In the genomic region with DNA sequence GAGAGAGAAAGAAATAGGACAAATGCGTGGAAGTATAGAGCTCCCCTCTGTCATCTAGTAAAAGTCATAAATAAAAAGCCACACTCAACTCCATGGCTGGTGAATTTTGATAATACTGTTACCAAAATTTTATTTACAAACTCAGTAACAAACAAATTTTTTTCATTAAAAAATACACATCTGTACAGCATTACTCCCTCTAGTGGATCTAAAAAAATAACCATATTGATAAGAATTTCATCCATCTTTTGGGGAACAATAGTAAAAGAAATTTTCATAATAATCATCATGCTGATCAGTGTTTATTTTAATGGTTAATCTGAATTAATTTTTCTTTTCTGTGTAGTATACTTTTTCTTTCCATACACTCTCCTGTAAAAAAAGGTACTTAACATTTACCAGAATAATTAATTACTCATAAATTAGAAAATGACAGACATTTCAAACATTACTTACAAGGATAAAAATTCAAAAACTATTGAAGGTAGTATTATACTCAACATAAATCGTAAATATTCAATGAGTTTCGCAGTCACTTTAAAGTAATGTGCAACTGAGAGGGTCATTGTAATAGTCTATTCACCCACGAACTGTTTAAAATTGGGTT, we compare ENCODE assay signal across 9 cellular contexts.
A peak's percentile ranks its signal among the peaks of the same experiment; 100 is the strongest.
DNase-seq lines count a peak whose midpoint lies in the region; ATAC-seq, FAIRE-seq and TF ChIP-seq lines count a peak whose summit lies in the region.
"Had no signal": no experiment of that assay in that cellular context is flagged by ENCODE, and none has a peak within 500 bp of the region (broad histone marks: within the 10 kb centered on the region; RNA-seq: fewer than 3 reads in every experiment).

No MANE protein-coding gene starts in this region.

- no peak overlapping the region for H3K27ac ChIP-seq in liver (ENCODE audit: low read depth in 1 of 2, low read length in 2 of 2)
- no peak overlapping the region for H3K27ac ChIP-seq in HepG2 (ENCODE audit: extremely low read length, insufficient read depth, low read length)
- H3K27ac ChIP-seq in SK-N-MC: no peak overlapping the region
- no peak overlapping the region for H3K27ac ChIP-seq in uterus

- no peaks in the 10 kb centered on the region for H3K36me3 ChIP-seq in liver (ENCODE audit: control insufficient read depth in 4 of 4, insufficient read depth in 3 of 4, low read depth in 1 of 4, low read length in 3 of 4)
- H3K36me3 ChIP-seq in HepG2 (replicated peaks in 1 of 2; ENCODE audit: control insufficient read depth in 1 of 2, insufficient read depth in 2 of 2, low read length in 2 of 2): no peaks in the 10 kb centered on the region
- H3K36me3 ChIP-seq in SK-N-MC (ENCODE audit: insufficient read depth, low read length): no peaks in the 10 kb centered on the region
- H3K36me3 ChIP-seq in uterus: no peaks in the 10 kb centered on the region

- H3K27me3 Mint-ChIP-seq in T-helper 17 cell: peaks cover 33% of the 10 kb centered on the region

- CTCF ChIA-PET in HepG2 (lab: Yijun Ruan, JAX; ENCODE audit: low intra/inter-chr PET ratio, low total read pairs): interaction anchor here (2.2 to 4.2 kb wide), 2 partner anchors 204 to 221 kb away, joined by 20 to 55 read pairs; partner anchors contain the start of gene KCTD15

- H2AFZ ChIP-seq in HepG2 (ENCODE audit: low read length): no peak overlapping the region

- H3K36me3 Mint-ChIP-seq in T-helper 17 cell (ENCODE audit: low read depth): peaks cover 4% of the 10 kb centered on the region

- H3K4me1 ChIP-seq in liver (ENCODE audit: control insufficient read depth in 4 of 4, insufficient read depth in 4 of 4, low read length in 3 of 4) (no peaks in the 10 kb centered on the region), HepG2 (ENCODE audit: insufficient read depth, low read length) (no peaks in the 10 kb centered on the region), uterus (no peaks in the 10 kb centered on the region)

- FAIRE-seq in HepG2 (lab: Jason Lieb, UNC) (no peak), GM12892 (lab: Jason Lieb, UNC) (no peak)

- H3K4me2 ChIP-seq in HepG2 (ENCODE audit: low read depth, low read length): no peak overlapping the region

- intact Hi-C loops in HepG2 (cut with micrococcal nuclease; ENCODE audit: unreplicated experiment): loop anchor here (1.0 to 10.0 kb wide), 3 partner anchors 54 to 221 kb away; no protein-coding TSS in a partner anchor
- intact Hi-C loops in uterus (cut with DNase I; ENCODE audit: low total_unique reads): no loop called here
- intact Hi-C loops in left colon (cut with DNase I, micrococcal nuclease): loop anchor here in 1 of 2 donors (10.0 kb wide), 1 partner anchor 214 kb away; no protein-coding TSS in a partner anchor

- H4K20me1 ChIP-seq in HepG2 (ENCODE audit: insufficient read depth, low read length): no peaks in the 10 kb centered on the region

- TF ChIP-seq RAD21 in liver (IDR thresholded peaks at IDR 0.05) (peak; percentile 67 to 69), HepG2 (CRISPR knock-in tag; IDR thresholded peaks at IDR 0.05) (no peak)

- 60% methylated on average over 4 of the region's 4 CpGs for WGBS in liver
- WGBS in HepG2 (ENCODE audit: low lambda C conversion rate): 4% methylated on average over 4 of the region's 4 CpGs

- no peak overlapping the region for H3K4me3 Mint-ChIP-seq in T-helper 17 cell

- TF ChIP-seq POLR2A in HepG2 (IDR thresholded peaks at IDR 0.05; ENCODE audit: insufficient read depth in 1 of 2, low read depth in 2 of 2, low read length in 2 of 2): no peak
- no peak for TF ChIP-seq POLR2A in uterus (IDR thresholded peaks at IDR 0.05)
- no peak for TF ChIP-seq POLR2A in GM12892 (IDR thresholded peaks at IDR 0.05; ENCODE audit: low read depth, low read length)

- no TSS peak for BruUV-seq in HepG2 (replicated peaks; lab: Mats Ljungman, UMichigan)

- ATAC-seq in HepG2 (no peak), left colon (no peak), T-helper 17 cell (no peak)

- no peaks in the 10 kb centered on the region for H3K4me1 Mint-ChIP-seq in T-helper 17 cell

- in situ Hi-C loops in HepG2 (cut with HindIII; ENCODE audit: extremely low pct_ligation_motif_present, low pct_unique_long_range_greater_than_20kb): loop anchor here (5.0 kb wide), 1 partner anchor 222 kb away; no protein-coding TSS in a partner anchor

- TF ChIP-seq CTCF in liver (IDR thresholded peaks at IDR 0.05; ENCODE audit: low read depth, low read length, missing input control): peak; percentile 35
- no peak for TF ChIP-seq CTCF in HepG2 (CRISPR knock-in tag; IDR thresholded peaks at IDR 0.05)
- TF ChIP-seq CTCF in foreskin fibroblast (IDR thresholded peaks at IDR 0.05; ENCODE audit: low read depth, low read length): peak; percentile 18
- peak; percentile 27 to 34 (median 32) for TF ChIP-seq CTCF in uterus (IDR thresholded peaks at IDR 0.05)

- TF ChIP-seq EP300 in HepG2 (IDR thresholded peaks at IDR 0.05; ENCODE audit: low read depth in 2 of 2, low read length in 2 of 2) (no peak), HepG2 (CRISPR knock-in tag; IDR thresholded peaks at IDR 0.05; ENCODE audit: borderline replicate concordance) (no peak)

- H3K9me3 ChIP-seq in liver (ENCODE audit: control insufficient read depth in 4 of 4, low read length in 3 of 4) (no peaks in the 10 kb centered on the region), HepG2 (ENCODE audit: low read length) (no peaks in the 10 kb centered on the region), SK-N-MC (ENCODE audit: low read depth, low read length) (no peaks in the 10 kb centered on the region), uterus (no peaks in the 10 kb centered on the region), T-helper 17 cell (ENCODE audit: control insufficient read depth, low read length, poor library complexity, severe bottlenecking) (no peaks in the 10 kb centered on the region)

- no peak overlapping the region for H3K27ac Mint-ChIP-seq in T-helper 17 cell

- POLR2A ChIA-PET in HepG2 (lab: Yijun Ruan, JAX): no interaction called here

- DNase-seq in HepG2 (ENCODE audit: low spot score) (no peak), SK-N-MC (ENCODE audit: low read depth, low spot score) (peak; percentile 8), foreskin fibroblast (peak in 1 of 2 donors; percentile 9), uterus (no peak), left colon (no peak), T-helper 17 cell (no peak), GM12892 (ENCODE audit: insufficient read length) (no peak)
- DNase-seq: stimulated activated CD4-positive, alpha-beta T cell treated with anti-CD3 and anti-CD28 coated beads, Interleukin-15, amount 100 ng/mL, for 24 hours had no signal

- H3K79me2 ChIP-seq in HepG2 (ENCODE audit: insufficient read depth, low read length): no peaks in the 10 kb centered on the region

- H3K27me3 ChIP-seq in liver (ENCODE audit: control insufficient read depth in 4 of 4, insufficient read depth in 4 of 4, low read length in 3 of 4) (peaks cover 0 to 3% (median 0%) of the 10 kb centered on the region in 4 donors), HepG2 (ENCODE audit: control insufficient read depth in 1 of 2, insufficient read depth in 2 of 2, low read length in 2 of 2) (peaks cover 0 to 16% of the 10 kb centered on the region in 2 experiments; a peak in 2 of 5 replicates), uterus (no peaks in the 10 kb centered on the region)

- no peak overlapping the region for H3K9ac ChIP-seq in liver (ENCODE audit: low read depth in 1 of 2, low read length in 2 of 2)
- H3K9ac ChIP-seq in HepG2 (ENCODE audit: insufficient read depth, low read depth, low read length): no peak overlapping the region
- H3K9ac ChIP-seq in SK-N-MC (ENCODE audit: insufficient read length): no peak overlapping the region

- no peak overlapping the region for H3K4me3 ChIP-seq in liver (ENCODE audit: low read depth in 1 of 3, low read length in 3 of 3)
- no peak overlapping the region for H3K4me3 ChIP-seq in HepG2 (replicated peaks in 1 of 3; ENCODE audit: insufficient read depth in 1 of 3, low read depth in 2 of 3, low read length in 3 of 3)
- H3K4me3 ChIP-seq in SK-N-MC: no peak overlapping the region
- no peak overlapping the region for H3K4me3 ChIP-seq in foreskin fibroblast (ENCODE audit: low read depth in 1 of 2, low read length in 2 of 2)
- H3K4me3 ChIP-seq in uterus: no peak overlapping the region

TF ChIP-seq in liver, 16 proteins besides CTCF, POLR2A, EP300 and RAD21:
- no peak for TF ChIP-seq MAX (IDR thresholded peaks at IDR 0.05)
- no peak for TF ChIP-seq FOXA1 (IDR thresholded peaks at IDR 0.05)
- no peak for TF ChIP-seq YY1 (IDR thresholded peaks at IDR 0.05)
- TF ChIP-seq RXRA (IDR thresholded peaks at IDR 0.05): no peak
- TF ChIP-seq HNF4G (IDR thresholded peaks at IDR 0.05): no peak
- no peak for TF ChIP-seq HNF4A (conservative IDR thresholded peaks at IDR 0.05)

TF ChIP-seq in HepG2, 621 proteins besides CTCF, POLR2A, EP300 and RAD21 (continues in another document):
- TF ChIP-seq CAMTA2 (CRISPR knock-in tag; IDR thresholded peaks at IDR 0.05; ENCODE audit: borderline replicate concordance) (no peak), ZNF441 (CRISPR knock-in tag; IDR thresholded peaks at IDR 0.05; ENCODE audit: borderline replicate concordance) (no peak), NFE2 (CRISPR knock-in tag; IDR thresholded peaks at IDR 0.05) (no peak), GFI1 (CRISPR knock-in tag; IDR thresholded peaks at IDR 0.05; ENCODE audit: borderline replicate concordance) (no peak), EEA1 (CRISPR knock-in tag; IDR thresholded peaks at IDR 0.05; ENCODE audit: borderline replicate concordance) (no peak), ZNF484 (CRISPR knock-in tag; IDR thresholded peaks at IDR 0.05; ENCODE audit: borderline replicate concordance, low read depth) (no peak)
- TF ChIP-seq, protein P1, sequence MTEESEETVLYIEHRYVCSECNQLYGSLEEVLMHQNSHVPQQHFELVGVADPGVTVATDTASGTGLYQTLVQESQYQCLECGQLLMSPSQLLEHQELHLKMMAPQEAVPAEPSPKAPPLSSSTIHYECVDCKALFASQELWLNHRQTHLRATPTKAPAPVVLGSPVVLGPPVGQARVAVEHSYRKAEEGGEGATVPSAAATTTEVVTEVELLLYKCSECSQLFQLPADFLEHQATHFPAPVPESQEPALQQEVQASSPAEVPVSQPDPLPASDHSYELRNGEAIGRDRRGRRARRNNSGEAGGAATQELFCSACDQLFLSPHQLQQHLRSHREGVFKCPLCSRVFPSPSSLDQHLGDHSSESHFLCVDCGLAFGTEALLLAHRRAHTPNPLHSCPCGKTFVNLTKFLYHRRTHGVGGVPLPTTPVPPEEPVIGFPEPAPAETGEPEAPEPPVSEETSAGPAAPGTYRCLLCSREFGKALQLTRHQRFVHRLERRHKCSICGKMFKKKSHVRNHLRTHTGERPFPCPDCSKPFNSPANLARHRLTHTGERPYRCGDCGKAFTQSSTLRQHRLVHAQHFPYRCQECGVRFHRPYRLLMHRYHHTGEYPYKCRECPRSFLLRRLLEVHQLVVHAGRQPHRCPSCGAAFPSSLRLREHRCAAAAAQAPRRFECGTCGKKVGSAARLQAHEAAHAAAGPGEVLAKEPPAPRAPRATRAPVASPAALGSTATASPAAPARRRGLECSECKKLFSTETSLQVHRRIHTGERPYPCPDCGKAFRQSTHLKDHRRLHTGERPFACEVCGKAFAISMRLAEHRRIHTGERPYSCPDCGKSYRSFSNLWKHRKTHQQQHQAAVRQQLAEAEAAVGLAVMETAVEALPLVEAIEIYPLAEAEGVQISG (CRISPR knock-in tag; IDR thresholded peaks at IDR 0.05): no peak
